Comparison of ENCODE assay signal across 16 cellular contexts in genomic region chr4:27218013-27218412, GRCh38.
DNase-seq lines count a peak whose midpoint lies in the region; ATAC-seq and TF ChIP-seq lines count a peak whose summit lies in the region.
"Had no signal": no experiment of that assay in that cellular context is flagged by ENCODE, and none has a peak within 500 bp of the region (broad histone marks: within the 10 kb centered on the region; RNA-seq: fewer than 3 reads in every experiment).

No MANE protein-coding gene starts in this region.

- H3K27me3 ChIP-seq in ACC112 (ENCODE audit: insufficient read depth, low read length): no peaks in the 10 kb centered on the region
- no peaks in the 10 kb centered on the region for H3K27me3 ChIP-seq in adipocyte (replicated peaks; ENCODE audit: control insufficient read depth, insufficient read depth, low read length)
- H3K27me3 ChIP-seq in foreskin keratinocyte: no peaks in the 10 kb centered on the region
- H3K27me3 ChIP-seq in gastroesophageal sphincter: no peaks in the 10 kb centered on the region

- peak overlapping the region; percentile 72; the same call in 1 of the 2 replicates for H3K27ac ChIP-seq in ACC112 (ENCODE audit: low read depth, low read length)
- H3K27ac ChIP-seq in foreskin keratinocyte: peak overlapping the region; percentile 84
- no peak overlapping the region for H3K27ac ChIP-seq in gastroesophageal sphincter
- H3K27ac ChIP-seq: C4-2B had no signal

- H3K9me3 Mint-ChIP-seq in activated T-cell treated with anti-CD3 and anti-CD28 coated beads, Interleukin-2, amount 50 U/mL, for 24 hours: no peaks in the 10 kb centered on the region

- DNase-seq in HT-29 (ENCODE audit: low spot score): peak; percentile 41
- no peak for DNase-seq in adipocyte (ENCODE audit: low read depth)
- DNase-seq in foreskin keratinocyte: peak; percentile 34 to 82
- DNase-seq in activated effector memory CD4-positive, alpha-beta T cell treated with Interleukin-2 at 50 U/mL for 16 hours: no peak
- no peak for DNase-seq in activated T-cell treated with anti-CD3 and anti-CD28 coated beads, Interleukin-2, amount 50 U/mL, for 24 hours
- DNase-seq in D341Med (ENCODE audit: low spot score): no peak
- DNase-seq: DMS153, GOT3, NCI-H1930, NCI-H2171 treated with DMSO at 0.1 percent for 48 hours, NCI-H510A treated with DMSO at 0.1 percent for 48 hours, SK-N-SH had no signal

- no peaks in the 10 kb centered on the region for H3K79me2 ChIP-seq in ACC112 (ENCODE audit: control insufficient read depth, insufficient read depth, low read length, unreplicated experiment)

- no peaks in the 10 kb centered on the region for H3K27me3 Mint-ChIP-seq in activated T-cell treated with anti-CD3 and anti-CD28 coated beads, Interleukin-2, amount 50 U/mL, for 24 hours

- H3K4me1 ChIP-seq in ACC112 (ENCODE audit: control insufficient read depth, insufficient read depth, low read length, unreplicated experiment) (peaks cover 12% of the 10 kb centered on the region), adipocyte (ENCODE audit: control insufficient read depth, insufficient read depth, low read length) (peaks cover 29% of the 10 kb centered on the region), foreskin keratinocyte (peaks cover 14% of the 10 kb centered on the region), gastroesophageal sphincter (no peaks in the 10 kb centered on the region)

- H3K4me3 ChIP-seq in ACC112 (ENCODE audit: low read depth, low read length): 0 out of 2 replicates have a peak overlapping the region, but pooled peaks have one; percentile 59
- peak overlapping the region; percentile 64 for H3K4me3 ChIP-seq in adipocyte (ENCODE audit: low read length)
- H3K4me3 ChIP-seq in gastroesophageal sphincter: no peak overlapping the region

- no peak overlapping the region for H3K4me3 Mint-ChIP-seq in activated T-cell treated with anti-CD3 and anti-CD28 coated beads, Interleukin-2, amount 50 U/mL, for 24 hours

- TF ChIP-seq CTCF in foreskin keratinocyte (conservative IDR thresholded peaks at IDR 0.05) (no peak), gastroesophageal sphincter (IDR thresholded peaks at IDR 0.05) (no peak)

- H3K36me3 ChIP-seq in ACC112 (ENCODE audit: insufficient read depth, low read length): no peaks in the 10 kb centered on the region
- H3K36me3 ChIP-seq in adipocyte (ENCODE audit: control insufficient read depth, insufficient read depth, low read length, severe bottlenecking): no peaks in the 10 kb centered on the region
- no peaks in the 10 kb centered on the region for H3K36me3 ChIP-seq in gastroesophageal sphincter

- peaks cover 4% of the 10 kb centered on the region for H3K4me1 Mint-ChIP-seq in activated T-cell treated with anti-CD3 and anti-CD28 coated beads, Interleukin-2, amount 50 U/mL, for 24 hours (ENCODE audit: low read depth)

- H3K9me3 ChIP-seq in adipocyte (ENCODE audit: control insufficient read depth, low read length): peaks cover 2% of the 10 kb centered on the region
- H3K9me3 ChIP-seq in gastroesophageal sphincter: no peaks in the 10 kb centered on the region
- H3K9me3 ChIP-seq: SK-N-SH had no signal

- TF ChIP-seq EP300 in gastroesophageal sphincter (IDR thresholded peaks at IDR 0.05): no peak

- peak; percentile 83 for ATAC-seq in foreskin keratinocyte
- ATAC-seq in gastroesophageal sphincter: no peak
- ATAC-seq: Right ventricle myocardium inferior had no signal

- H3K36me3 Mint-ChIP-seq in activated T-cell treated with anti-CD3 and anti-CD28 coated beads, Interleukin-2, amount 50 U/mL, for 24 hours (ENCODE audit: low read depth): no peaks in the 10 kb centered on the region

- no peak for TF ChIP-seq POLR2A in gastroesophageal sphincter (IDR thresholded peaks at IDR 0.05)

- H2AFZ ChIP-seq in ACC112 (ENCODE audit: low read length, unreplicated experiment): peak overlapping the region; percentile 68

- 53 to 61% methylated on average over 2 of the region's 2 CpGs for WGBS in gastroesophageal sphincter (ENCODE audit: low coverage in 1 of 2), 2 donors

- H3K27ac Mint-ChIP-seq in activated T-cell treated with anti-CD3 and anti-CD28 coated beads, Interleukin-2, amount 50 U/mL, for 24 hours: no peak overlapping the region

- peak overlapping the region; percentile 44 for H3K9ac ChIP-seq in adipocyte (ENCODE audit: low read length)
- H3K9ac ChIP-seq: SK-N-SH had no signal

Comparison
In these comparisons a context has a peak if more than half of its experiments do, and no peak if none do; other contexts are left out.
1. H3K27ac ChIP-seq: peak in ACC112 (single experiment) and foreskin keratinocyte (single experiment); none in gastroesophageal sphincter (0 of 4).
2. H3K4me3 ChIP-seq: peak in ACC112 (single experiment) and adipocyte (single experiment); none in gastroesophageal sphincter (0 of 2).
3. DNase-seq: peak in HT-29 (single experiment) and foreskin keratinocyte (2 of 2); none in adipocyte (single experiment), activated effector memory CD4-positive, alpha-beta T cell treated with Interleukin-2 at 50 U/mL for 16 hours (single experiment), activated T-cell treated with anti-CD3 and anti-CD28 coated beads, Interleukin-2, amount 50 U/mL, for 24 hours (single experiment) and D341Med (single experiment).